8 cellular contexts compared by ENCODE assay signal in genomic region chr7:100169147-100169850, GRCh38. TPM values are rescaled to one million over a fixed set of nuclear protein-coding genes. Genes with fewer than 3 reads are reported as not detected.
DNase-seq lines count a peak whose midpoint lies in the region; ATAC-seq and TF ChIP-seq lines count a peak whose summit lies in the region.

No MANE protein-coding gene starts in this region.

- CTCF ChIA-PET in activated naive CD4-positive, alpha-beta T cell treated with anti-CD3 and anti-CD28 coated beads for 36 hours (lab: Charles Lee), result interaction anchor here (1.0 to 1.5 kb wide), 2 partner anchors 24 to 41 kb away, joined by 3 read pairs; no protein-coding TSS in a partner anchor

- peak overlapping the region in 1 of 2 donors; percentile 64 for H3K27ac ChIP-seq in thoracic aorta

- no peaks in the 10 kb centered on the region for H3K9me3 ChIP-seq in thoracic aorta

- H3K27ac Mint-ChIP-seq in activated naive CD4-positive, alpha-beta T cell treated with anti-CD3 and anti-CD28 coated beads for 36 hours, result peak overlapping the region; percentile 85
- H3K27ac Mint-ChIP-seq in effector memory CD8-positive, alpha-beta T cell, result no peak overlapping the region

- peak overlapping the region; percentile 78 for H3K4me3 Mint-ChIP-seq in activated naive CD4-positive, alpha-beta T cell treated with anti-CD3 and anti-CD28 coated beads for 36 hours
- H3K4me3 Mint-ChIP-seq in effector memory CD8-positive, alpha-beta T cell, result peak overlapping the region; percentile 74 to 76

- peaks cover 10 to 32% of the 10 kb centered on the region in 2 donors for H3K4me1 ChIP-seq in thoracic aorta (ENCODE audit: control insufficient read depth in 1 of 2, low read depth in 2 of 2)

- DNase-seq in activated naive CD4-positive, alpha-beta T cell treated with anti-CD3 and anti-CD28 coated beads for 36 hours, result peak; percentile 59
- no peak for DNase-seq in activated naive CD4-positive, alpha-beta T cell treated with Interleukin-2 at 50 U/mL for 16 hours
- DNase-seq in RPMI8226 (peak; percentile 51), thoracic aorta (ENCODE audit: low spot score) (no peak), HK-2 (ENCODE audit: unreplicated experiment) (no peak), NCI-H1092 (lab: John Stamatoyannopoulos, UW) (no peak)
- no peak for DNase-seq in effector memory CD8-positive, alpha-beta T cell

- H3K27me3 Mint-ChIP-seq in activated naive CD4-positive, alpha-beta T cell treated with anti-CD3 and anti-CD28 coated beads for 36 hours (ENCODE audit: low read depth), result no peaks in the 10 kb centered on the region
- H3K27me3 Mint-ChIP-seq in effector memory CD8-positive, alpha-beta T cell, result peaks cover 48 to 68% of the 10 kb centered on the region in 2 donors

- H3K4me1 Mint-ChIP-seq in activated naive CD4-positive, alpha-beta T cell treated with anti-CD3 and anti-CD28 coated beads for 36 hours (ENCODE audit: low read depth), result peaks cover 60% of the 10 kb centered on the region
- H3K4me1 Mint-ChIP-seq in effector memory CD8-positive, alpha-beta T cell (ENCODE audit: low read depth in 2 of 2), result peaks cover 30 to 37% of the 10 kb centered on the region in 2 donors

- no peaks in the 10 kb centered on the region for H3K27me3 ChIP-seq in thoracic aorta (replicated peaks; ENCODE audit: insufficient read depth)

- H3K9me3 Mint-ChIP-seq in activated naive CD4-positive, alpha-beta T cell treated with anti-CD3 and anti-CD28 coated beads for 36 hours, result no peaks in the 10 kb centered on the region
- H3K9me3 Mint-ChIP-seq in effector memory CD8-positive, alpha-beta T cell, result no peaks in the 10 kb centered on the region

- TF ChIP-seq CTCF in thoracic aorta (IDR thresholded peaks at IDR 0.05), result no peak

- H3K36me3 ChIP-seq in thoracic aorta, result no peaks in the 10 kb centered on the region

- intact Hi-C loops in activated naive CD4-positive, alpha-beta T cell treated with anti-CD3 and anti-CD28 coated beads for 36 hours (cut with micrococcal nuclease), result no loop called here

- H3K4me3 ChIP-seq in thoracic aorta, result peak overlapping the region; percentile 84

- ATAC-seq in effector memory CD8-positive, alpha-beta T cell (replicated peaks), result no peak
- ATAC-seq in thoracic aorta (ENCODE audit: insufficient number of reproducible peaks, low FRiP score, low read depth) (no peak), GM21723 (IDR thresholded peaks at IDR 0.05; ENCODE audit: unreplicated experiment) (no peak)

- peaks cover 3% of the 10 kb centered on the region for H3K36me3 Mint-ChIP-seq in activated naive CD4-positive, alpha-beta T cell treated with anti-CD3 and anti-CD28 coated beads for 36 hours (ENCODE audit: low read depth)
- H3K36me3 Mint-ChIP-seq in effector memory CD8-positive, alpha-beta T cell (ENCODE audit: insufficient read depth), result peaks cover 9% of the 10 kb centered on the region

RNA-seq across cellular contexts. Expression of gene GAL3ST4, which starts 0.9 kb away (rescaled TPM):
- 1 to 10 TPM; 6.2 to 6.5 TPM for total RNA-seq in activated naive CD4-positive, alpha-beta T cell treated with anti-CD3 and anti-CD28 coated beads for 36 hours
- total RNA-seq in thoracic aorta, result 10 to 100 TPM in 1 of 2 donors, 1 to 10 TPM in 1; 8.3 to 18.7 TPM

RNA-seq across cellular contexts. Expression of gene GPC2, which starts 7.9 kb away (rescaled TPM):
- total RNA-seq in activated naive CD4-positive, alpha-beta T cell treated with anti-CD3 and anti-CD28 coated beads for 36 hours, result 1 to 10 TPM; 7.6 to 9.5 TPM
- 1 to 10 TPM; 1.8 to 5.0 TPM for total RNA-seq in thoracic aorta

RNA-seq across cellular contexts. Expression of gene STAG3, which starts 8.4 kb away (rescaled TPM):
- 10 to 100 TPM; 38.4 to 41.0 TPM for total RNA-seq in activated naive CD4-positive, alpha-beta T cell treated with anti-CD3 and anti-CD28 coated beads for 36 hours
- under 1 TPM; 0.56 to 0.95 TPM for total RNA-seq in thoracic aorta

RNA-seq across cellular contexts. Expression of gene TRAPPC14, which starts 10.8 kb away (rescaled TPM):
- total RNA-seq in activated naive CD4-positive, alpha-beta T cell treated with anti-CD3 and anti-CD28 coated beads for 36 hours, result 10 to 100 TPM; 21.2 to 21.6 TPM
- 10 to 100 TPM; 14.0 to 18.0 TPM for total RNA-seq in thoracic aorta

RNA-seq across cellular contexts. Expression of gene LAMTOR4, which starts 20.6 kb away (rescaled TPM):
- 100 to 1,000 TPM; 129 to 135 TPM for total RNA-seq in activated naive CD4-positive, alpha-beta T cell treated with anti-CD3 and anti-CD28 coated beads for 36 hours
- 100 to 1,000 TPM; 125 to 205 TPM for total RNA-seq in thoracic aorta

Comparison
In these comparisons a context has a peak if more than half of its experiments do, and no peak if none do; other contexts are left out.
1. DNase-seq: peak in activated naive CD4-positive, alpha-beta T cell treated with anti-CD3 and anti-CD28 coated beads for 36 hours (single experiment) and RPMI8226 (single experiment); none in activated naive CD4-positive, alpha-beta T cell treated with Interleukin-2 at 50 U/mL for 16 hours (single experiment), effector memory CD8-positive, alpha-beta T cell (0 of 3), thoracic aorta (single experiment), HK-2 (single experiment) and NCI-H1092 (single experiment).
2. RNA of gene STAG3, which starts 8.4 kb away (total RNA-seq): 38.4 to 41.0 TPM in activated naive CD4-positive, alpha-beta T cell treated with anti-CD3 and anti-CD28 coated beads for 36 hours; 0.56 to 0.95 TPM in thoracic aorta; every median in the first group is over 10 times any median in the second.